ENCODE assay signal across 27 cellular contexts in the genomic region with DNA sequence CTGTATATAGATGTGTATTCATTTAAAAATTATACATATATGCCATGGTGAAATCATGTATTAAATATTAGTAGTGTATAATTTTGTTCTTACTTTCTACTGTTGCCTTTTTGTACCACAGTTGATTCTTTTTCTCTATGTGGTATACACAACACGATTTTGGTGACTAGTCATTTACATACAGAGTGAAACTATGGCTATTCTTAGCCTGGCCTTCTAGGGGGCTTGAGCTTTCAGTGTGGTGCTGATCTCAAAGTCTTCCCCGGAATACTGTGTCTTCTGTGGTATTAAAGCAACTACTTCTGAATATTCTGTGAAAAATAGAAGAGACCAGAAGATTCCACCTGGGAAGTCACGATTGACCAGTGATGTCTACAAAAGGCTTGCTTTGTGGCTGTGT.
A peak's percentile ranks its signal among the peaks of the same experiment; 100 is the strongest.
DNase-seq lines count a peak whose midpoint lies in the region; ATAC-seq, FAIRE-seq and TF ChIP-seq lines count a peak whose summit lies in the region.
"Had no signal": no experiment of that assay in that cellular context is flagged by ENCODE, and none has a peak within 500 bp of the region (broad histone marks: within the 10 kb centered on the region; RNA-seq: fewer than 3 reads in every experiment).

No MANE protein-coding gene starts in this region.

- ATAC-seq in Right ventricle myocardium inferior (no peak), GM21381 (IDR thresholded peaks at IDR 0.05; ENCODE audit: unreplicated experiment) (no peak)
- ATAC-seq in stimulated activated effector memory CD8-positive, alpha-beta T cell treated with anti-CD3 and anti-CD28 coated beads, Interleukin-12 subunit alpha, Interleukin-12 subunit beta, amount 100 ng/mL, for 72 hours: no peak
- ATAC-seq: activated CD4-positive, alpha-beta T cell treated with anti-CD3 and anti-CD28 coated beads for 36 hours; activated T-cell treated with anti-CD3 and anti-CD28 coated beads, Interleukin-2, amount 50 U/mL, for 4 hours; HCT116; left colon; sciatic nerve had no signal

- peaks cover 24% of the 10 kb centered on the region for H3K4me1 Mint-ChIP-seq in stimulated activated effector memory CD8-positive, alpha-beta T cell treated with anti-CD3 and anti-CD28 coated beads, Interleukin-12 subunit alpha, Interleukin-12 subunit beta, amount 100 ng/mL, for 72 hours

- peak overlapping the region; percentile 57 for H2AFZ ChIP-seq in KMS-11 (ENCODE audit: low read depth)

- no peak overlapping the region for H3K4me3 ChIP-seq in cardiac muscle cell
- H3K4me3 ChIP-seq in KMS-11 (IDR thresholded peaks at IDR 0.05; ENCODE audit: insufficient read depth, low read depth, low read length): no peak overlapping the region
- no peak overlapping the region for H3K4me3 ChIP-seq in bronchial epithelial cell (ENCODE audit: low read depth, low read length)
- H3K4me3 ChIP-seq: BLaER1 treated with 17β-estradiol and CSF1 and Interleukin-3, amounts not matched to agents 10 nM and 100 nM; SJSA1; upper lobe of left lung had no signal

- no peaks in the 10 kb centered on the region for H3K9me3 Mint-ChIP-seq in stimulated activated effector memory CD8-positive, alpha-beta T cell treated with anti-CD3 and anti-CD28 coated beads, Interleukin-12 subunit alpha, Interleukin-12 subunit beta, amount 100 ng/mL, for 72 hours
- H3K9me3 Mint-ChIP-seq: activated naive CD4-positive, alpha-beta T cell treated with anti-CD3 and anti-CD28 coated beads, Interleukin-2, amount 10 ng/mL, durations not matched to agents 7 days and 5 days; activated T-cell treated with anti-CD3 and anti-CD28 coated beads, Interleukin-2, amount 50 U/mL, for 4 hours; mesothelial cell of epicardium; nephron; T-helper 1 cell treated with Interleukin-12 subunit alpha and Interleukin-12 subunit beta and Interleukin-4 antibody, amounts not matched to agents 30 μg/mL and 1 μg/mL, for 36 hours had no signal

- intact Hi-C loops in Right ventricle myocardium inferior (cut with DNase I): loop anchor here (5.0 to 10.0 kb wide), 3 partner anchors 345 to 1048 kb away; no protein-coding TSS in a partner anchor

- H4K20me1 ChIP-seq in KMS-11 (ENCODE audit: insufficient read depth): no peaks in the 10 kb centered on the region

- H3K9me3 ChIP-seq in cardiac muscle cell (ENCODE audit: low read depth): no peaks in the 10 kb centered on the region
- H3K9me3 ChIP-seq: SJSA1, upper lobe of left lung had no signal

- DNase-seq in cardiac muscle cell (ENCODE audit: low read depth in 1 of 2, low spot score in 1 of 2): peak in 1 of 2 donors; percentile 66
- no peak for DNase-seq in Right ventricle myocardium inferior (ENCODE audit: missing footprints)
- no peak for DNase-seq in bronchial epithelial cell (ENCODE audit: low read depth)
- no peak for DNase-seq in stimulated activated effector memory CD8-positive, alpha-beta T cell treated with anti-CD3 and anti-CD28 coated beads, Interleukin-12 subunit alpha, Interleukin-12 subunit beta, amount 100 ng/mL, for 72 hours (ENCODE audit: low spot score in 2 of 2)
- DNase-seq in NCI-H1105 treated with DMSO at 0.1 percent for 48 hours (lab: John Stamatoyannopoulos, UW): no peak
- no peak for DNase-seq in stimulated activated CD4-positive, alpha-beta T cell treated with anti-CD3 and anti-CD28 coated beads, Interleukin-1b, Interleukin-23, amount 100 ng/mL, for 48 hours
- DNase-seq: activated CD4-positive, alpha-beta T cell treated with anti-CD3 and anti-CD28 coated beads for 36 hours; activated CD8-positive, alpha-beta memory T cell treated with anti-CD3 and anti-CD28 coated beads for 24 hours; activated naive CD4-positive, alpha-beta T cell treated with anti-CD3 and anti-CD28 coated beads, Interleukin-2, amount 10 ng/mL, durations not matched to agents 7 days and 5 days; activated T-cell treated with anti-CD3 and anti-CD28 coated beads, Interleukin-2, amount 50 U/mL, for 4 hours; amygdala; cortex of kidney; glutamatergic neuron; left colon; NCI-H82; posterior cingulate gyrus; stimulated activated CD4-positive, alpha-beta T cell treated with anti-CD3 and anti-CD28 coated beads, Interleukin-15, amount 100 ng/mL, for 24 hours; upper lobe of left lung had no signal

- H3K4me1 ChIP-seq in cardiac muscle cell (ENCODE audit: low read depth) (peaks cover 48% of the 10 kb centered on the region), KMS-11 (ENCODE audit: low read depth, poor library complexity, severe bottlenecking) (peaks cover 81% of the 10 kb centered on the region)
- H3K4me1 ChIP-seq: SJSA1 had no signal

- peak overlapping the region; percentile 41 for H3K27ac ChIP-seq in cardiac muscle cell
- peak overlapping the region; percentile 48 for H3K27ac ChIP-seq in KMS-11
- H3K27ac ChIP-seq: SJSA1, upper lobe of left lung had no signal

- FAIRE-seq in bronchial epithelial cell (lab: Jason Lieb, UNC): peak; percentile 47

- H3K79me2 ChIP-seq in KMS-11 (ENCODE audit: insufficient read depth, low read depth): no peaks in the 10 kb centered on the region

- H3K27me3 ChIP-seq in cardiac muscle cell (no peaks in the 10 kb centered on the region), KMS-11 (ENCODE audit: insufficient read depth, low read depth) (no peaks in the 10 kb centered on the region), bronchial epithelial cell (ENCODE audit: control insufficient read depth, insufficient read depth, low read length) (no peaks in the 10 kb centered on the region)
- H3K27me3 ChIP-seq: BLaER1 treated with 17β-estradiol and CSF1 and Interleukin-3, amounts not matched to agents 10 nM and 100 nM; SJSA1; upper lobe of left lung had no signal

- no peak overlapping the region; the same call in 1 of the 2 replicates for H3K9ac ChIP-seq in KMS-11

- H3K27ac Mint-ChIP-seq in stimulated activated effector memory CD8-positive, alpha-beta T cell treated with anti-CD3 and anti-CD28 coated beads, Interleukin-12 subunit alpha, Interleukin-12 subunit beta, amount 100 ng/mL, for 72 hours: peak overlapping the region; percentile 10
- H3K27ac Mint-ChIP-seq: activated CD4-positive, alpha-beta T cell treated with anti-CD3 and anti-CD28 coated beads for 36 hours; activated naive CD4-positive, alpha-beta T cell treated with anti-CD3 and anti-CD28 coated beads, Interleukin-2, amount 10 ng/mL, durations not matched to agents 7 days and 5 days; mesothelial cell of epicardium; T-helper 1 cell treated with Interleukin-12 subunit alpha and Interleukin-12 subunit beta and Interleukin-4 antibody, amounts not matched to agents 30 μg/mL and 1 μg/mL, for 36 hours had no signal

- no peak overlapping the region for H3K4me3 Mint-ChIP-seq in stimulated activated effector memory CD8-positive, alpha-beta T cell treated with anti-CD3 and anti-CD28 coated beads, Interleukin-12 subunit alpha, Interleukin-12 subunit beta, amount 100 ng/mL, for 72 hours
- H3K4me3 Mint-ChIP-seq: activated CD4-positive, alpha-beta T cell treated with anti-CD3 and anti-CD28 coated beads for 36 hours; activated naive CD4-positive, alpha-beta T cell treated with anti-CD3 and anti-CD28 coated beads, Interleukin-2, amount 10 ng/mL, durations not matched to agents 7 days and 5 days; activated T-cell treated with anti-CD3 and anti-CD28 coated beads, Interleukin-2, amount 50 U/mL, for 4 hours; mesothelial cell of epicardium; nephron; T-helper 1 cell treated with Interleukin-12 subunit alpha and Interleukin-12 subunit beta and Interleukin-4 antibody, amounts not matched to agents 30 μg/mL and 1 μg/mL, for 36 hours had no signal

- peak overlapping the region; percentile 92 for H3K4me2 ChIP-seq in KMS-11

- H3K36me3 ChIP-seq in cardiac muscle cell (no peaks in the 10 kb centered on the region), KMS-11 (ENCODE audit: insufficient read depth) (no peaks in the 10 kb centered on the region), bronchial epithelial cell (ENCODE audit: control insufficient read depth, insufficient read depth, low read length) (no peaks in the 10 kb centered on the region)

- H3K36me3 Mint-ChIP-seq in stimulated activated effector memory CD8-positive, alpha-beta T cell treated with anti-CD3 and anti-CD28 coated beads, Interleukin-12 subunit alpha, Interleukin-12 subunit beta, amount 100 ng/mL, for 72 hours: no peaks in the 10 kb centered on the region

- no peak for TF ChIP-seq CTCF in cardiac muscle cell (IDR thresholded peaks at IDR 0.05; ENCODE audit: low read depth, low read length)
- no peak for TF ChIP-seq CTCF in KMS-11 (conservative IDR thresholded peaks at IDR 0.05; ENCODE audit: low read depth, low read length)
- TF ChIP-seq CTCF in bronchial epithelial cell (IDR thresholded peaks at IDR 0.05; ENCODE audit: insufficient read depth, low read length, severe bottlenecking): no peak
